ENCODE assay signal across 2 cellular contexts in genomic region chr4:82125863-82126297, GRCh38.
TF ChIP-seq lines count a peak whose summit lies in the region.

No MANE protein-coding gene starts in this region.

TF ChIP-seq in GM23338, 12 proteins besides CTCF, POLR2A, EP300 and RAD21 (continued from another document):
- TF ChIP-seq ZNF462 (CRISPR knock-in tag; IDR thresholded peaks at IDR 0.05) (no peak), ZNF114 (CRISPR knock-in tag; IDR thresholded peaks at IDR 0.05) (no peak), JUNB (IDR thresholded peaks at IDR 0.05; ENCODE audit: unreplicated experiment) (no peak), REST (IDR thresholded peaks at IDR 0.05; ENCODE audit: unreplicated experiment) (no peak), NANOG (IDR thresholded peaks at IDR 0.05; ENCODE audit: borderline replicate concordance) (no peak), EZH2phosphoT487 (IDR thresholded peaks at IDR 0.05; ENCODE audit: unreplicated experiment) (no peak), EZH2 (IDR thresholded peaks at IDR 0.05; ENCODE audit: low read depth, unreplicated experiment) (no peak), STAT1 (IDR thresholded peaks at IDR 0.05; ENCODE audit: unreplicated experiment) (no peak), POLR2AphosphoS5 (IDR thresholded peaks at IDR 0.05; ENCODE audit: low read depth) (no peak), CREB1 (CRISPR knock-in tag; IDR thresholded peaks at IDR 0.05; ENCODE audit: low read depth) (no peak)

TF ChIP-seq in K562, 482 proteins besides CTCF, POLR2A, EP300 and RAD21 (continued from another document and continues in another):
- TF ChIP-seq ZKSCAN8 (CRISPR knock-in tag; IDR thresholded peaks at IDR 0.05) (peak; percentile 89; the same call in 1 of the 2 replicates), ZNF175 (CRISPR knock-in tag; IDR thresholded peaks at IDR 0.05; ENCODE audit: low read depth) (peak; percentile 93), NR2C1 (IDR thresholded peaks at IDR 0.05) (no peak), NR2C1 (tag; IDR thresholded peaks at IDR 0.05) (peak; percentile 82), HMBOX1 (IDR thresholded peaks at IDR 0.05) (peak; percentile 84), LEF1 (IDR thresholded peaks at IDR 0.05) (peak; percentile 71; the same call in 1 of the 2 replicates), POLR2H (tag; IDR thresholded peaks at IDR 0.05; ENCODE audit: low read depth) (0 out of 2 replicates have a peak, but pooled peaks have one; percentile 17), PBX2 (CRISPR knock-in tag; IDR thresholded peaks at IDR 0.05; ENCODE audit: low read depth) (peak; percentile 54; the same call in 1 of the 2 replicates), PBX2 (tag; conservative IDR thresholded peaks at IDR 0.05; ENCODE audit: low read depth) (peak; percentile 96), RNF2 (IDR thresholded peaks at IDR 0.05) (peak; percentile 20; the same call in 1 of the 2 replicates), JUND (IDR thresholded peaks at IDR 0.05; ENCODE audit: borderline replicate concordance, low read depth, low read length) (peak; percentile 59), JUND (tag; IDR thresholded peaks at IDR 0.05; ENCODE audit: borderline replicate concordance, low read depth, low read length) (no peak; the same call in 2 of the 3 replicates), BRD9 (IDR thresholded peaks at IDR 0.05; ENCODE audit: low read depth, partially characterized antibody) (peak; percentile 29), ZNF584 (CRISPR knock-in tag; IDR thresholded peaks at IDR 0.05; ENCODE audit: low read depth) (peak; percentile 43; the same call in 1 of the 2 replicates), TAL1 (IDR thresholded peaks at IDR 0.05) (no peak), ZNF316 (IDR thresholded peaks at IDR 0.05) (peak; percentile 86), ATF4 (CRISPR knock-in tag; IDR thresholded peaks at IDR 0.05) (peak; percentile 89), MAFF (IDR thresholded peaks at IDR 0.05; ENCODE audit: low read length) (peak; percentile 39; the same call in 1 of the 2 replicates), NR2C2 (CRISPR knock-in tag; IDR thresholded peaks at IDR 0.05) (no peak), NR2C2 (tag; IDR thresholded peaks at IDR 0.05) (peak; percentile 91), TCF7 (IDR thresholded peaks at IDR 0.05; ENCODE audit: borderline replicate concordance) (no peak), NFE2L1 (tag; IDR thresholded peaks at IDR 0.05; ENCODE audit: borderline replicate concordance, low read depth) (no peak), STAT5A (IDR thresholded peaks at IDR 0.05; ENCODE audit: borderline replicate concordance, low read length) (peak; percentile 58; the same call in 1 of the 2 replicates), C11orf30 (IDR thresholded peaks at IDR 0.05; ENCODE audit: low read depth) (peak; percentile 89; the same call in 1 of the 2 replicates), CEBPZ (IDR thresholded peaks at IDR 0.05; ENCODE audit: borderline replicate concordance, low read depth, low read length) (no peak), CXXC5 (CRISPR knock-in tag; IDR thresholded peaks at IDR 0.05) (no peak; the same call in 1 of the 2 replicates), ZNF318 (IDR thresholded peaks at IDR 0.05; ENCODE audit: borderline replicate concordance in 1 of 2, low read depth in 1 of 2) (peak in 1 of 2 experiments; percentile 43; a peak in 1 of 4 replicates), ZNF395 (CRISPR knock-in tag; IDR thresholded peaks at IDR 0.05) (peak; percentile 12; the same call in 1 of the 2 replicates), MAFG (tag; conservative IDR thresholded peaks at IDR 0.05) (peak; percentile 86), TEAD4 (IDR thresholded peaks at IDR 0.05; ENCODE audit: low read length) (peak; percentile 28; the same call in 1 of the 2 replicates), TEAD4 (CRISPR knock-in tag; IDR thresholded peaks at IDR 0.05; ENCODE audit: borderline replicate concordance) (no peak), ESRRA (IDR thresholded peaks at IDR 0.05; ENCODE audit: borderline replicate concordance, low read depth) (peak; percentile 74), MAZ (CRISPR knock-in tag; conservative IDR thresholded peaks at IDR 0.05 in 1 of 2, IDR thresholded peaks at IDR 0.05 in 1 of 2) (peak in 1 of 2 experiments; percentile 49; a peak in 2 of 4 replicates), CEBPG (CRISPR knock-in tag; IDR thresholded peaks at IDR 0.05) (peak; percentile 56; the same call in 1 of the 2 replicates), CEBPG (tag; conservative IDR thresholded peaks at IDR 0.05 in 1 of 2, IDR thresholded peaks at IDR 0.05 in 1 of 2) (peak; percentile 97 to 99), TRIM24 (IDR thresholded peaks at IDR 0.05) (peak; percentile 56 to 89; a peak in 2 of 4 replicates), PCBP2 (IDR thresholded peaks at IDR 0.05; ENCODE audit: low read depth, low read length, poor library complexity, severe bottlenecking) (no peak), VEZF1 (CRISPR knock-in tag; IDR thresholded peaks at IDR 0.05) (peak; percentile 75), RCOR1 (IDR thresholded peaks at IDR 0.05; ENCODE audit: borderline replicate concordance in 1 of 2, low read depth in 2 of 2, low read length in 2 of 2) (peak in 1 of 2 experiments; percentile 12; a peak in 1 of 4 replicates), NFE2 (IDR thresholded peaks at IDR 0.05; ENCODE audit: low read depth) (peak; percentile 40)
